Comparison of ENCODE assay signal across 8 cellular contexts in genomic region chr1:154186177-154186576, GRCh38.
DNase-seq lines count a peak whose midpoint lies in the region; ATAC-seq and TF ChIP-seq lines count a peak whose summit lies in the region.

No MANE protein-coding gene starts in this region.

- DNase-seq in DMS153 treated with DMSO at 0.1 percent for 48 hours (lab: John Stamatoyannopoulos, UW; ENCODE audit: unreplicated experiment) (peak; percentile 82), RWPE2 (ENCODE audit: low spot score) (no peak), iPS DF 6.9 (ENCODE audit: low read depth, low spot score) (peak; percentile 77)
- peak in 3 of 4 experiments; percentile 11 to 52 (median 15) for DNase-seq in activated naive CD4-positive, alpha-beta T cell (lab: John Stamatoyannopoulos, UW)
- peak in 2 of 3 donors; percentile 17 to 43 for DNase-seq in stimulated activated CD4-positive, alpha-beta T cell treated with anti-CD3 and anti-CD28 coated beads, TNF-alpha, amount 100 ng/mL, for 1 hour (ENCODE audit: low read depth in 3 of 3, low spot score in 1 of 3)

- WGBS in iPS DF 6.9 (ENCODE audit: insufficient coverage, insufficient read length), result no CpG with 5 or more reads among the region's 1 CpG

- peaks cover 9% of the 10 kb centered on the region for H3K36me3 ChIP-seq in RWPE2 (ENCODE audit: low read depth)
- no peaks in the 10 kb centered on the region for H3K36me3 ChIP-seq in iPS DF 6.9 (ENCODE audit: control insufficient read depth, insufficient read depth, low read length)

- H3K27me3 ChIP-seq in RWPE2 (ENCODE audit: insufficient read depth, poor library complexity, severe bottlenecking) (no peaks in the 10 kb centered on the region), iPS DF 6.9 (ENCODE audit: control insufficient read depth, insufficient read depth, low read length) (no peaks in the 10 kb centered on the region)

- H3K9me3 ChIP-seq in RWPE2 (ENCODE audit: severe bottlenecking), result no peaks in the 10 kb centered on the region
- no peaks in the 10 kb centered on the region for H3K9me3 ChIP-seq in iPS DF 6.9 (ENCODE audit: control insufficient read depth, insufficient read depth, low read length)

- no peak overlapping the region for H3K27ac ChIP-seq in RWPE2 (ENCODE audit: poor library complexity, severe bottlenecking)
- H3K27ac ChIP-seq in iPS DF 6.9 (ENCODE audit: low read length), result no peak overlapping the region

- peak; percentile 88 for TF ChIP-seq CTCF in LNCAP (IDR thresholded peaks at IDR 0.05)
- TF ChIP-seq CTCF in RWPE2 (IDR thresholded peaks at IDR 0.05; ENCODE audit: poor library complexity, severe bottlenecking), result peak; percentile 68

- H3K4me1 ChIP-seq in RWPE2 (ENCODE audit: insufficient read depth, poor library complexity, severe bottlenecking) (peaks cover 10% of the 10 kb centered on the region), iPS DF 6.9 (ENCODE audit: control insufficient read depth, insufficient read depth, low read length) (no peaks in the 10 kb centered on the region)

- no peak for ATAC-seq in RWPE2 (ENCODE audit: low read depth)
- ATAC-seq in HG02970 (IDR thresholded peaks at IDR 0.05; ENCODE audit: low FRiP score, unreplicated experiment), result no peak
- ATAC-seq in HG03460 (IDR thresholded peaks at IDR 0.05; ENCODE audit: unreplicated experiment), result no peak

- no peak overlapping the region for H3K4me3 ChIP-seq in RWPE2 (ENCODE audit: severe bottlenecking)
- H3K4me3 ChIP-seq in iPS DF 6.9 (ENCODE audit: low read length), result no peak overlapping the region
